In the genomic region with DNA sequence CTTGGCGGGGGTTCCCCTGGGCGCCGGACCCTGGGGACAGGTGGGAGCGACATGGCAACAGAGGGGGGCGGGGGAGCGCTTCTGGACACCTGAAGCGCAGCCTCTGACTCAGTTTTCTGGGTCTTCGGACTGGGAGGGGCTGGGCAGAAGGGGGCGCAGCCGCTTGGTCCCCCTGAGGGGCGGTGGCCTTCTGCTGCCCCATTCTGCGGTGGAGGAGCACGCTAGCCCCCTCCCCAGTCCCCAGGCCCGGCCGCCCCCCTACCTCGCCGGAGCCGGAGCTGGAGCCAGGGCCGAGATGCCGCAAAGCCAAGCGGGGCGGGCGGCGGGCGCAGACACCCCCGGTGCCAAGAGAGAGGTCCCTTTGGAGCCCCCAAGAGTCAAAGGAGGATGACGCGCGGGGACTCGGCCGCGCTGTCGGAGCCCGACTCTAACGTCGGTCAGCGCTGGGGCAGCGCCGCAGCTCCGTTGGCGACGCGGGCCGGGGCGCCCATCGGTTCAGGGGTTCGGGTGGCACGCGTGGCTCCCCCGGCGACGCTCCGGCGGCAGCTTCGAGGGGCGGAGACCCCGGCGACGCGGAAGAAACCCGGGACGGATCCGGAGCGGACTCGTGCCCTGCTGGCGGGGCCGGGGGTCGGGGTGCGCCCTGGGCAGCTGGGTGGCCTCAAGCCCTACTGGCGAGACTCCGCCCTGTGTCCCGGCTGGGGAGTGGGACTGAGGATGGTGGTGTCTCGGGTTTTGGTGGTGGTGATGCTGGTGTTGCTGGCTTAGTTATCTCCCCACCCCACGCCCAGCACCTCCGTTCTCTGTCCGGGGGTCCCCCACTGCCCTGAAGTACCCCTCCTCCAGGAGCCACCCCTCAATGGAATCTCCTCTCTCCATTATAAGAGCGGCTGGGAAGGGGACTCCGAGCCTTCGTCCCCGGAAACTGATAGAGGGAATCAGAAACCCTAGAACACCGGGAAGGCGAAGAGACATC, we compare ENCODE assay signal across 13 cellular contexts. TPM values are rescaled to one million over a fixed set of nuclear protein-coding genes. Genes with fewer than 3 reads are reported as not detected.
DNase-seq lines count a peak whose midpoint lies in the region; ATAC-seq, FAIRE-seq and TF ChIP-seq lines count a peak whose summit lies in the region.
"Had no signal": no experiment of that assay in that cellular context is flagged by ENCODE, and none has a peak within 500 bp of the region (broad histone marks: within the 10 kb centered on the region; RNA-seq: fewer than 3 reads in every experiment).

A gene (minus strand): TSS at position 514 of the 976 bp plus-strand sequence. CDS start 5,486 bp downstream, outside the sequence.

- H3K27me3 ChIP-seq in A673 (replicated peaks; ENCODE audit: insufficient read depth, low read depth, low read length, poor library complexity) (peaks cover 35% of the 10 kb centered on the region), K562 (ENCODE audit: control insufficient read depth in 2 of 2, insufficient read depth in 2 of 2, low read length in 2 of 2) (peaks cover 22 to 24% of the 10 kb centered on the region in 2 experiments; a peak in 4 of 5 replicates), foreskin keratinocyte (peaks cover 67% of the 10 kb centered on the region)

- H3K79me2 ChIP-seq in K562 (ENCODE audit: control insufficient read depth, insufficient read depth, low read length): no peaks in the 10 kb centered on the region

- no peak within 1 kb of the TSS for H3K27ac ChIP-seq in A673 (ENCODE audit: low read depth, low read length, poor library complexity, severe bottlenecking)
- no peak within 1 kb of the TSS for H3K27ac ChIP-seq in K562 (ENCODE audit: extremely low read depth, low read depth, low read length)
- no peak within 1 kb of the TSS for H3K27ac ChIP-seq in mesodermal cell (ENCODE audit: low read depth, low read length, severe bottlenecking)
- no peak within 1 kb of the TSS for H3K27ac ChIP-seq in foreskin keratinocyte
- H3K27ac ChIP-seq: right lobe of liver, upper lobe of left lung had no signal

- in situ Hi-C loops in K562 (cut with MboI): no loop called here

- H3K9me1 ChIP-seq in K562 (ENCODE audit: control insufficient read depth, insufficient read depth, low read length): no peaks in the 10 kb centered on the region

- intact Hi-C loops in A673 (cut with micrococcal nuclease; ENCODE audit: unreplicated experiment): loop anchor here (10.0 kb wide), 1 partner anchor 85 kb away; no protein-coding TSS in a partner anchor
- intact Hi-C loops in K562 (cut with micrococcal nuclease): no loop called here

- H3K4me2 ChIP-seq in K562 (ENCODE audit: insufficient read depth, low read length): no peak within 1 kb of the TSS

- TF ChIP-seq EP300 in K562 (IDR thresholded peaks at IDR 0.05; ENCODE audit: low read length): no peak

- TF ChIP-seq CTCF in A673 (conservative IDR thresholded peaks at IDR 0.05; ENCODE audit: low read depth, low read length) (no peak), K562 (IDR thresholded peaks at IDR 0.05 in 2 of 3, conservative IDR thresholded peaks at IDR 0.05 in 1 of 3; ENCODE audit: insufficient read depth in 2 of 3, low read depth in 1 of 3, low read length in 3 of 3) (no peak), foreskin keratinocyte (conservative IDR thresholded peaks at IDR 0.05) (no peak)

- H2AFZ ChIP-seq in K562 (ENCODE audit: low read depth, low read length): no peak within 1 kb of the TSS

- H3K4me1 ChIP-seq in A673 (ENCODE audit: insufficient read depth, low read length, poor library complexity, severe bottlenecking): peaks cover 8% of the 10 kb centered on the region
- peaks cover 4% of the 10 kb centered on the region for H3K4me1 ChIP-seq in ES-I3 (ENCODE audit: insufficient read depth, low read length)
- H3K4me1 ChIP-seq in K562 (replicated peaks in 1 of 2; ENCODE audit: control insufficient read depth in 2 of 2, insufficient read depth in 2 of 2, low read length in 2 of 2): peaks cover 2 to 16% of the 10 kb centered on the region in 2 experiments; a peak in 3 of 5 replicates
- H3K4me1 ChIP-seq in mesodermal cell (ENCODE audit: control insufficient read depth, insufficient read depth, low read length, poor library complexity, severe bottlenecking): peaks cover 10% of the 10 kb centered on the region
- no peaks in the 10 kb centered on the region for H3K4me1 ChIP-seq in foreskin keratinocyte
- H3K4me1 ChIP-seq: right lobe of liver had no signal

- H3K9ac ChIP-seq in ES-I3 (ENCODE audit: low read depth, low read length) (peak within 1 kb of the TSS; percentile 61), K562 (ENCODE audit: insufficient read depth in 1 of 2, low read depth in 2 of 2, low read length in 2 of 2) (peak within 1 kb of the TSS in 1 of 2 experiments; percentile 69; a peak in 2 of 4 replicates)

- TF ChIP-seq POLR2A in K562 (conservative IDR thresholded peaks at IDR 0.05): no peak

- H3K4me3 ChIP-seq in A673 (ENCODE audit: low read depth, low read length, poor library complexity, severe bottlenecking) (peak within 1 kb of the TSS; percentile 40), K562 (no peak within 1 kb of the TSS), mesodermal cell (ENCODE audit: extremely low read depth, insufficient read depth, low read length, poor library complexity, severe bottlenecking) (peak within 1 kb of the TSS; percentile 25)
- H3K4me3 ChIP-seq: right lobe of liver, upper lobe of left lung had no signal

- H3K36me3 ChIP-seq in A673 (ENCODE audit: insufficient read depth, low read length, poor library complexity, severe bottlenecking) (no peaks in the 10 kb centered on the region), ES-I3 (ENCODE audit: insufficient read depth, low read length) (no peaks in the 10 kb centered on the region), K562 (ENCODE audit: control insufficient read depth, insufficient read depth, low read length) (no peaks in the 10 kb centered on the region), mesodermal cell (ENCODE audit: control insufficient read depth, insufficient read depth, low read length) (no peaks in the 10 kb centered on the region)
- H3K36me3 ChIP-seq: right lobe of liver, upper lobe of left lung had no signal

- BruUV-seq in A673 (replicated peaks; lab: Mats Ljungman, UMichigan) (no TSS peak), K562 (replicated peaks; lab: Mats Ljungman, UMichigan) (no TSS peak)

- no peak for ATAC-seq in K562
- ATAC-seq in foreskin keratinocyte: no peak

- H4K20me1 ChIP-seq in K562 (replicated peaks; ENCODE audit: control insufficient read depth, insufficient read depth, low read length): no peaks in the 10 kb centered on the region

- FAIRE-seq in K562 (lab: Jason Lieb, UNC): no peak
- FAIRE-seq: H54 had no signal

- POLR2A ChIA-PET in A673 (lab: Charles Lee; ENCODE audit: low non-redundant PET) (interaction anchor here (0.6 kb wide), 1 partner anchor 171 kb away, joined by 6 read pairs; no protein-coding TSS in a partner anchor), K562 (lab: Yijun Ruan, JAX) (no interaction called here)

- H3K9me3 ChIP-seq in A673 (ENCODE audit: low read depth, low read length, poor library complexity, severe bottlenecking): no peaks in the 10 kb centered on the region
- H3K9me3 ChIP-seq in ES-I3 (ENCODE audit: control insufficient read depth, insufficient read depth, low read length): no peaks in the 10 kb centered on the region
- H3K9me3 ChIP-seq in K562 (replicated peaks; ENCODE audit: control insufficient read depth, insufficient read depth, low read depth, low read length): no peaks in the 10 kb centered on the region
- H3K9me3 ChIP-seq in mesodermal cell (ENCODE audit: control insufficient read depth, low read length): no peaks in the 10 kb centered on the region
- H3K9me3 ChIP-seq: right lobe of liver, upper lobe of left lung had no signal

- DNase-seq in A673 (ENCODE audit: low spot score): no peak
- DNase-seq in K562 (ENCODE audit: extremely low read depth in 1 of 4, low spot score in 3 of 4): peak in 1 of 4 experiments; percentile 23
- no peak for DNase-seq in foreskin keratinocyte
- no peak for DNase-seq in NCI-H2081 (lab: John Stamatoyannopoulos, UW)
- DNase-seq in SHP77 (lab: John Stamatoyannopoulos, UW): no peak
- DNase-seq in NCI-H82 treated with DMSO at 0.1 percent for 48 hours (lab: John Stamatoyannopoulos, UW; ENCODE audit: unreplicated experiment): no peak
- DNase-seq: activated CD4-positive, alpha-beta T cell treated with anti-CD3 and anti-CD28 coated beads for 48 hours; right lobe of liver had no signal

- CTCF ChIA-PET in A673 (lab: Charles Lee): no interaction called here
- CTCF ChIA-PET in K562 (lab: Yijun Ruan, JAX; ENCODE audit: low intra/inter-chr PET ratio): no interaction called here

- TF ChIP-seq RAD21 in K562 (CRISPR knock-in tag; conservative IDR thresholded peaks at IDR 0.05 in 1 of 2, IDR thresholded peaks at IDR 0.05 in 1 of 2): no peak

- 32% methylated on average over 61 of the region's 82 CpGs for WGBS in K562 (ENCODE audit: insufficient coverage, low coverage, missing lambda C conversion rate)
- 5 to 8% methylated on average over 50 to 54 of the region's 82 CpGs for WGBS in mesodermal cell (ENCODE audit: insufficient coverage in 2 of 2), 2 experiments

TF ChIP-seq in K562, 482 proteins besides CTCF, POLR2A, EP300 and RAD21 (continues in another document):
- TF ChIP-seq RBM14 (IDR thresholded peaks at IDR 0.05; ENCODE audit: borderline replicate concordance, insufficient read depth, low read depth, low read length): no peak

RNA-seq across cellular contexts. Expression of the gene that starts here (rescaled TPM):
- not detected in 2 replicates for total RNA-seq in A673 (2021)
- not detected in 2 replicates for total RNA-seq in K562 (2011; cell fraction: chromatin; rRNA removed; ENCODE audit: low replicate concordance)
- total RNA-seq in K562 (2011; cell fraction: nucleolus; rRNA removed): not detected in 2 replicates
- total RNA-seq in K562 (2011; cell fraction: nucleoplasm; rRNA removed): not detected in 2 replicates
- total RNA-seq in K562 (2014; rRNA removed): not detected in 2 replicates
- total RNA-seq in K562 (2014; rRNA removed; fragmentation: Illumina TruSeq; extraction: Trizol): not detected in 2 replicates
- total RNA-seq in K562 (2015; rRNA removed; fragmentation: Illumina TruSeq; extraction: Trizol): not detected in 2 replicates
- total RNA-seq in K562 (2021): not detected in 2 replicates
- not detected in 2 replicates for polyA plus RNA-seq in K562 (2011; rRNA removed)
- polyA plus RNA-seq in K562 (2011; cell fraction: cytosol; rRNA removed): not detected in 2 replicates
- polyA plus RNA-seq in K562 (2011; cell fraction: nucleus; rRNA removed): 0.07 TPM in 1 of 2 replicates, not detected in the other
- polyA plus RNA-seq in K562 (2012): 0.07 and 0.08 TPM in 2 replicates
- not detected in 2 replicates for polyA plus RNA-seq in K562 (2014; fragmentation: Illumina TruSeq; extraction: Trizol)
- polyA plus RNA-seq in K562 (2014; fragmentation: Nextera tagmentation; extraction: Ambion mirVana): under 1 TPM in 1 of 2 experiments, not detected in 1; 0.04 TPM
- not detected in 2 replicates for polyA plus RNA-seq in K562 (2014; rRNA removed)
- polyA minus RNA-seq in K562 (2011; rRNA and poly(A)+ RNA removed): not detected in 2 replicates
- not detected in 2 replicates for polyA minus RNA-seq in K562 (2011; cell fraction: cytosol; rRNA and poly(A)+ RNA removed)
- polyA minus RNA-seq in K562 (2011; cell fraction: nucleus; rRNA and poly(A)+ RNA removed): not detected in 2 replicates
- 0.70 TPM for polyA plus RNA-seq in mesodermal cell (2013, experiment 1 of 2)
- 0.20 TPM for polyA plus RNA-seq in mesodermal cell (2013, experiment 2 of 2)
- total RNA-seq in foreskin keratinocyte: not detected in 2 replicates
- not detected in 2 replicates for polyA plus RNA-seq in foreskin keratinocyte
- total RNA-seq: LHCN-M2, right lobe of liver, upper lobe of left lung had no signal
